9 cellular contexts compared by ENCODE assay signal in the genomic region with DNA sequence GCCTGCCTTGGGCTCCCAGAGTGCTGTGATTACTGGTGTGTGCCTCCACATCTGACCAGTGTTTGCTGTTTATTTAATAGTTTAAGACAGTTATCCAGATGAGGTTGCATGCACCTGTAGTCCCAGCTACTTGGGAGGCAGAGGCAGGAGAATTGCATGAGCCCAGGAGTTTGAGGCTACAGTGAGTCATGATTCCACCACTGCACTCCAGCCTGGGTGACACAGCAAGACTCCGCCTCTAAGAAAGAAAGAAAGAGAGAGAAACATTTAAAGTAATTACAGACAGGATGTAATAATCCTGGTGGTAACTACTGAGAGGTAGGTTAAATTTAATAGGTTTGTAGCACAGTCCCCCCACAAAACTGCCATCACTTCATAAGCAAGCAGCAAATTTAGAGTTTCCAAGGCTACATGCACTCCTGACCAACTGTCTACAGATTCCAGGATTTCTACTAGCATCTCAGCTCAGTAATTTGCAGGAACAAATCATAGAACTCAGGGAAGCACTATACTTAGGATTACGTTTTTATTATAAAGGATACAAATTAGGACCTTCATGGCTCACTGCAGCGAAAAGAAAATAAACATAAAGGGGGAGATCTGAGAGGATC.
DNase-seq lines count a peak whose midpoint lies in the region; TF ChIP-seq lines count a peak whose summit lies in the region.
"Had no signal": no experiment of that assay in that cellular context is flagged by ENCODE, and none has a peak within 500 bp of the region (broad histone marks: within the 10 kb centered on the region; RNA-seq: fewer than 3 reads in every experiment).

No MANE protein-coding gene starts in this region.

- no peak overlapping the region for H3K4me3 ChIP-seq in epithelial cell of esophagus (ENCODE audit: low read length)
- H3K4me3 ChIP-seq: upper lobe of left lung had no signal

- no peak for TF ChIP-seq CTCF in epithelial cell of esophagus (IDR thresholded peaks at IDR 0.05; ENCODE audit: insufficient read depth, low read depth, low read length, missing control alignments)

- DNase-seq in DMS53 (lab: John Stamatoyannopoulos, UW) (peak; percentile 51), DMS53 treated with DMSO at 0.1 percent for 48 hours (lab: John Stamatoyannopoulos, UW; ENCODE audit: unreplicated experiment) (no peak), RPMI7951 (ENCODE audit: low read depth) (peak; percentile 67), epithelial cell of esophagus (ENCODE audit: low read depth) (peak; percentile 87), renal cortical epithelial cell (ENCODE audit: low read depth) (peak; percentile 87), SIG-M5 (lab: John Stamatoyannopoulos, UW) (no peak), DMS79 (lab: John Stamatoyannopoulos, UW) (no peak)
- DNase-seq in central memory CD4-positive, alpha-beta T cell = no peak
- DNase-seq: upper lobe of left lung had no signal

Comparison
In these comparisons a context has a peak if more than half of its experiments do, and no peak if none do; other contexts are left out.
1. DNase-seq: peak in DMS53 (single experiment), RPMI7951 (single experiment), epithelial cell of esophagus (single experiment) and renal cortical epithelial cell (single experiment); none in DMS53 treated with DMSO at 0.1 percent for 48 hours (single experiment), SIG-M5 (single experiment), central memory CD4-positive, alpha-beta T cell (single experiment) and DMS79 (single experiment).